Comparison of ENCODE assay signal across 13 cellular contexts in the genomic region with DNA sequence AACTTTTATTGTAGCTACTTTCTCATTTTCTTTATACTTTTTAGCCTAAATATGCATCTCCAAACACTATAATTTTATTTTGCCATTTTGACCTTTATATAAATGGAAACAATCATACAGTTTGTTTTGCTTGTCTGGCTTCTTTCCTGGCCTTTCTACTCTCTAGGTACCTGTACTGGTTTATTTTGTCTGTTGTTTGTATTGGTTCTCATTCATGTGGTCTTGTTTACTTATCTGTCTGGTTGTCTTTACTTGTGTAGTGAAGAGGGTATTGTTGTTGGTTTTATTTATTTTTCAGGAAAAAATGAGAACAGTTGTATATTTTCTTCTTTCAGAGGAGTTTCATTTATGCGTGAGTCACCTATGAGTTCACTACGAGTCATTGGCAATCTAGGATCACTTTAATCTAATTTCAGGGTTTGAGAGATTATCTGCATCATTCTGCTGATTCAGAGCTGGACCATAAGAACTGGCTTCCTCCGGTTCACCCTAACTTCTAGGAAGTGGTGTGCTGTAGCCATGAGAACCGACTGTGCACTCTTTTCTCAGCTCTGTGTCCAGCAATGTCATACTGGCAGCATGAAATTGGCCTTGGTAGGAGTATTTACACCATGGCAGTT. TPM values are rescaled to one million over a fixed set of nuclear protein-coding genes. Genes with fewer than 3 reads are reported as not detected.
DNase-seq lines count a peak whose midpoint lies in the region; ATAC-seq and TF ChIP-seq lines count a peak whose summit lies in the region.
"Had no signal": no experiment of that assay in that cellular context is flagged by ENCODE, and none has a peak within 500 bp of the region (broad histone marks: within the 10 kb centered on the region; RNA-seq: fewer than 3 reads in every experiment).

No MANE protein-coding gene starts in this region.

- no peak overlapping the region for H3K4me3 ChIP-seq in foreskin fibroblast (ENCODE audit: low read depth in 1 of 2, low read length in 2 of 2)

- H3K4me3 Mint-ChIP-seq in HFFc6, result no peak overlapping the region
- peak overlapping the region in 1 of 2 donors; percentile 7 for H3K4me3 Mint-ChIP-seq in activated T-cell treated with anti-CD3 and anti-CD28 coated beads, Interleukin-2, amount 50 U/mL, for 72 hours
- H3K4me3 Mint-ChIP-seq in Calu3 (ENCODE audit: low read depth, unreplicated experiment), result no peak overlapping the region
- H3K4me3 Mint-ChIP-seq: naive B cell had no signal

- intact Hi-C loops in Calu3 (cut with micrococcal nuclease; ENCODE audit: unreplicated experiment), result no loop called here

- ATAC-seq in activated T-cell treated with anti-CD3 and anti-CD28 coated beads, Interleukin-2, amount 50 U/mL, for 72 hours (replicated peaks in 1 of 2), result peak; percentile 96 to 97
- no peak for ATAC-seq in GM21576 (IDR thresholded peaks at IDR 0.05; ENCODE audit: unreplicated experiment)
- ATAC-seq: left colon, Panc1 had no signal

- no peak for TF ChIP-seq CTCF in HFFc6 (IDR thresholded peaks at IDR 0.05)
- no peak for TF ChIP-seq CTCF in foreskin fibroblast (IDR thresholded peaks at IDR 0.05; ENCODE audit: low read depth, low read length)
- no peak for TF ChIP-seq CTCF in Calu3 (IDR thresholded peaks at IDR 0.05; ENCODE audit: unreplicated experiment)

- peak; percentile 40 for DNase-seq in EH (ENCODE audit: low read depth)
- DNase-seq in HFFc6, result peak; percentile 7
- DNase-seq in activated T-cell treated with anti-CD3 and anti-CD28 coated beads, Interleukin-2, amount 50 U/mL, for 72 hours, result peak; percentile 29 to 42
- DNase-seq in foreskin fibroblast, result peak; percentile 71 to 89
- no peak for DNase-seq in Calu3
- DNase-seq in GM19238 (ENCODE audit: insufficient read length, low spot score), result no peak
- DNase-seq: amygdala, left colon, naive B cell, NCI-H1105, NCI-H226 had no signal

- BruUV-seq in Calu3 (replicated peaks; lab: Mats Ljungman, UMichigan), result no TSS peak

- H3K27ac Mint-ChIP-seq in HFFc6 (no peak overlapping the region), Calu3 (ENCODE audit: unreplicated experiment) (no peak overlapping the region)
- peak overlapping the region; percentile 21 for H3K27ac Mint-ChIP-seq in activated T-cell treated with anti-CD3 and anti-CD28 coated beads, Interleukin-2, amount 50 U/mL, for 72 hours
- H3K27ac Mint-ChIP-seq: naive B cell had no signal

- CTCF ChIA-PET in Calu3 (lab: Charles Lee), result no interaction called here

- H3K36me3 Mint-ChIP-seq in HFFc6 (ENCODE audit: low read depth), result no peaks in the 10 kb centered on the region
- H3K36me3 Mint-ChIP-seq in activated T-cell treated with anti-CD3 and anti-CD28 coated beads, Interleukin-2, amount 50 U/mL, for 72 hours (ENCODE audit: insufficient read depth in 2 of 2), result peaks cover 3 to 6% of the 10 kb centered on the region in 2 donors
- H3K36me3 Mint-ChIP-seq in Calu3 (ENCODE audit: insufficient read depth, unreplicated experiment), result no peaks in the 10 kb centered on the region

- H3K4me1 Mint-ChIP-seq in HFFc6 (ENCODE audit: low read depth), result peaks cover 7% of the 10 kb centered on the region
- peaks cover 6% of the 10 kb centered on the region for H3K4me1 Mint-ChIP-seq in activated T-cell treated with anti-CD3 and anti-CD28 coated beads, Interleukin-2, amount 50 U/mL, for 72 hours (ENCODE audit: low read depth)
- H3K4me1 Mint-ChIP-seq in Calu3 (ENCODE audit: low read depth, unreplicated experiment), result no peaks in the 10 kb centered on the region
- H3K4me1 Mint-ChIP-seq: naive B cell had no signal

- H3K27me3 Mint-ChIP-seq in HFFc6 (ENCODE audit: insufficient read depth) (peaks cover 4% of the 10 kb centered on the region), Calu3 (ENCODE audit: unreplicated experiment) (peaks cover 60% of the 10 kb centered on the region)
- H3K27me3 Mint-ChIP-seq in activated T-cell treated with anti-CD3 and anti-CD28 coated beads, Interleukin-2, amount 50 U/mL, for 72 hours (ENCODE audit: low read depth), result peaks cover 13% of the 10 kb centered on the region

- H3K9me3 Mint-ChIP-seq in HFFc6 (peaks cover 9% of the 10 kb centered on the region), Calu3 (ENCODE audit: low read depth, unreplicated experiment) (peaks cover 3% of the 10 kb centered on the region)
- H3K9me3 Mint-ChIP-seq in activated T-cell treated with anti-CD3 and anti-CD28 coated beads, Interleukin-2, amount 50 U/mL, for 72 hours, result peaks cover 3 to 5% of the 10 kb centered on the region in 2 donors

RNA-seq across cellular contexts. Expression of a gene that starts 33.1 kb away (rescaled TPM):
- total RNA-seq in HFFc6 (2021; fragmentation: NEBNext Ultra II Directional; extraction: Animal tissue kit (Norgen Biotek cat#: 25700)), result 10 to 100 TPM in 3 of 6 experiments, 1 to 10 TPM in 3; 7.4 to 13.0 (median 9.5) TPM
- total RNA-seq in activated T-cell treated with anti-CD3 and anti-CD28 coated beads, Interleukin-2, amount 50 U/mL, for 72 hours, result 10 to 100 TPM; 49.8 to 71.7 TPM
- total RNA-seq in Calu3 (2022), result 30.5 and 39.6 TPM in 2 replicates

Comparison
In these comparisons a context has a peak if more than half of its experiments do, and no peak if none do; other contexts are left out.
1. DNase-seq: peak in EH (single experiment), HFFc6 (single experiment), activated T-cell treated with anti-CD3 and anti-CD28 coated beads, Interleukin-2, amount 50 U/mL, for 72 hours (2 of 2) and foreskin fibroblast (2 of 2); none in Calu3 (single experiment) and GM19238 (single experiment).